16 cellular contexts compared by ENCODE assay signal in genomic region chr15:80823120-80823519, GRCh38. TPM values are rescaled to one million over a fixed set of nuclear protein-coding genes. Genes with fewer than 3 reads are reported as not detected.
"Had no signal": no experiment of that assay in that cellular context is flagged by ENCODE, and none has a peak within 500 bp of the region (broad histone marks: within the 10 kb centered on the region; RNA-seq: fewer than 3 reads in every experiment).

No MANE protein-coding gene starts in this region.

- H3K79me2 ChIP-seq: parathyroid adenoma had no signal

- H3K4me2 ChIP-seq: smooth muscle cell had no signal

- H3K9ac ChIP-seq: parathyroid adenoma had no signal

- H3K4me3 Mint-ChIP-seq: activated CD4-positive, alpha-beta T cell treated with anti-CD3 and anti-CD28 coated beads for 36 hours; activated naive CD8-positive, alpha-beta T cell treated with anti-CD3 and anti-CD28 coated beads for 36 hours; activated T-helper 17 cell treated with anti-CD3 and anti-CD28 coated beads, Interleukin-2, amount 50 U/mL, for 72 hours; memory B cell; naive thymus-derived CD8-positive, alpha-beta T cell; T-helper 2 cell treated with Interferon-gamma antibody and Interleukin-4, amounts not matched to agents 5 μg/mL and 100 μg/mL, for 36 hours; type B pancreatic cell had no signal

- H3K27me3 ChIP-seq: dorsolateral prefrontal cortex, right lobe of liver, testis had no signal

- H2AFZ ChIP-seq: parathyroid adenoma had no signal

- H3K4me3 ChIP-seq: dorsolateral prefrontal cortex, right lobe of liver, smooth muscle cell, testis had no signal

- H3K27me3 Mint-ChIP-seq: activated naive CD8-positive, alpha-beta T cell treated with anti-CD3 and anti-CD28 coated beads for 36 hours had no signal

- H3K27ac Mint-ChIP-seq: activated CD4-positive, alpha-beta T cell treated with anti-CD3 and anti-CD28 coated beads for 36 hours; activated naive CD8-positive, alpha-beta T cell treated with anti-CD3 and anti-CD28 coated beads for 36 hours; activated T-helper 17 cell treated with anti-CD3 and anti-CD28 coated beads, Interleukin-2, amount 50 U/mL, for 72 hours; memory B cell; naive thymus-derived CD8-positive, alpha-beta T cell; T-helper 2 cell treated with Interferon-gamma antibody and Interleukin-4, amounts not matched to agents 5 μg/mL and 100 μg/mL, for 36 hours; type B pancreatic cell had no signal

- ATAC-seq: activated CD4-positive, alpha-beta T cell treated with anti-CD3 and anti-CD28 coated beads for 36 hours; activated T-helper 17 cell treated with anti-CD3 and anti-CD28 coated beads, Interleukin-2, amount 50 U/mL, for 72 hours; naive thymus-derived CD8-positive, alpha-beta T cell; right lobe of liver had no signal

- H3K4me1 ChIP-seq: right lobe of liver, testis had no signal

- H3K36me3 Mint-ChIP-seq: activated naive CD8-positive, alpha-beta T cell treated with anti-CD3 and anti-CD28 coated beads for 36 hours; naive thymus-derived CD8-positive, alpha-beta T cell; type B pancreatic cell had no signal

- H3K9me3 Mint-ChIP-seq: activated naive CD8-positive, alpha-beta T cell treated with anti-CD3 and anti-CD28 coated beads for 36 hours; activated T-helper 17 cell treated with anti-CD3 and anti-CD28 coated beads, Interleukin-2, amount 50 U/mL, for 72 hours; memory B cell; naive thymus-derived CD8-positive, alpha-beta T cell; T-helper 2 cell treated with Interferon-gamma antibody and Interleukin-4, amounts not matched to agents 5 μg/mL and 100 μg/mL, for 36 hours; type B pancreatic cell had no signal

- DNase-seq: activated CD4-positive, alpha-beta T cell treated with anti-CD3 and anti-CD28 coated beads for 36 hours; activated CD4-positive, alpha-beta T cell treated with anti-CD3 and anti-CD28 coated beads, Interleukin-2, amount 50 U/mL, for 48 hours; activated naive CD4-positive, alpha-beta T cell; activated naive CD8-positive, alpha-beta T cell treated with anti-CD3 and anti-CD28 coated beads for 36 hours; amniotic stem cell; naive thymus-derived CD8-positive, alpha-beta T cell; right lobe of liver; stimulated activated CD4-positive, alpha-beta T cell treated with anti-CD3 and anti-CD28 coated beads, Interleukin-4, amount 100 ng/mL, for 1 hour; testis had no signal

- H3K9me3 ChIP-seq: right lobe of liver, testis had no signal

- H3K36me3 ChIP-seq: right lobe of liver had no signal

- H3K4me1 Mint-ChIP-seq: activated CD4-positive, alpha-beta T cell treated with anti-CD3 and anti-CD28 coated beads for 36 hours; activated naive CD8-positive, alpha-beta T cell treated with anti-CD3 and anti-CD28 coated beads for 36 hours; activated T-helper 17 cell treated with anti-CD3 and anti-CD28 coated beads, Interleukin-2, amount 50 U/mL, for 72 hours; naive thymus-derived CD8-positive, alpha-beta T cell had no signal

- H3K27ac ChIP-seq: parathyroid adenoma, right lobe of liver, testis had no signal

RNA-seq across cellular contexts. Expression of gene CEMIP, which starts 44.0 kb away (rescaled TPM):
- total RNA-seq: activated naive CD8-positive, alpha-beta T cell treated with anti-CD3 and anti-CD28 coated beads for 36 hours; naive thymus-derived CD8-positive, alpha-beta T cell had no signal
